In the genomic region with DNA sequence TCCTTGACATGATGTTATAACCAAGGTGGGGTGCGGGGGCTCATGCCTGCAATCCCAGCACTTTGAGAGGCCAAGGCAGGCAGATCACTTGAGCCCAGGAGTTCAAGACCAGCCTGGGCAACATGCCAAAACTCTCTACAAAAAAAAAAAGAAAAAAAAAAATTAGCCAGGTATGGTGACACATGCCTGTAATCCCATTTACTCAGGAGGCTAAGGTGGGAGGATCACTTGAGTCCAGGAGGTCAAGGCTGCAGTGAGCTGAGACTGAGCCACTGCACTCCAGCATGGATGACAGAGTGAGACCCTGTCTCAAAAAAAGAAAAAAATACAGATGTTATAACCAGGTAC, we compare ENCODE assay signal across 18 cellular contexts. TPM values are rescaled to one million over a fixed set of nuclear protein-coding genes. Genes with fewer than 3 reads are reported as not detected.
"Had no signal": no experiment of that assay in that cellular context is flagged by ENCODE, and none has a peak within 500 bp of the region (broad histone marks: within the 10 kb centered on the region; RNA-seq: fewer than 3 reads in every experiment).

No MANE protein-coding gene starts in this region.

RNA-seq across cellular contexts. Expression of a gene that starts 12.0 kb away (rescaled TPM):
- total RNA-seq: dermis microvascular lymphatic vessel endothelial cell, endodermal cell, esophagus mucosa, fibroblast of lung, frontal cortex, glomerular endothelial cell, heart right ventricle, left lobe of liver, lower leg skin, mucosa of descending colon, natural killer cell, neural crest cell, pancreas, progenitor cell of endocrine pancreas, right cardiac atrium, suprapubic skin, upper lobe of left lung, uterus had no signal
- polyA plus RNA-seq: fibroblast of lung, heart right ventricle, pancreas, right cardiac atrium had no signal

RNA-seq across cellular contexts. Expression of a gene that starts 52.8 kb away (rescaled TPM):
- total RNA-seq: dermis microvascular lymphatic vessel endothelial cell, frontal cortex, heart right ventricle, right cardiac atrium had no signal
- polyA plus RNA-seq: right cardiac atrium had no signal
